In the genomic region with DNA sequence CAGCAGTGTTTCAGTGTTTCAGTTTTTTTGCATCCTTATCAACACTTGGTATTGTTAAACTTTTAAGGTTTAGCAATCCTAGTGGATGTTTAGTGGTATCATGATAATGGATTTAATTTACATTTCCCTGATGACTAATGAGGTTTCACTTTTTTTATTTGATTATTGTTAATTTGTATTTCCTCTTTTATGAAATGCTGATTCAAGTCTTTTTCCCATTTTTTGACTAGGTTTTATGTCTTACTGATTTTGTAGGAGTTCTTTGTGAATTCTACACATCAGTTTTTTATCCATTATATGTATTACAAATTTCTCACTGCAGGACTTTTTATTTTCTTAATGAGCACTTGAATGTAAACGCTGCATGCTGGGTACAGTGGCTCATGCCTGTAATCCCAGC, we compare ENCODE assay signal across 14 cellular contexts.
"Had no signal": no experiment of that assay in that cellular context is flagged by ENCODE, and none has a peak within 500 bp of the region (broad histone marks: within the 10 kb centered on the region; RNA-seq: fewer than 3 reads in every experiment).

No MANE protein-coding gene starts in this region.

- DNase-seq: activated CD4-positive, alpha-beta T cell treated with anti-CD3 and anti-CD28 coated beads for 4 hours; activated CD8-positive, alpha-beta memory T cell treated with anti-CD3 and anti-CD28 coated beads for 24 hours; effector CD4-positive, alpha-beta T cell; hippocampal formation; kidney glomerular epithelial cell; small intestine; SW 1271 had no signal

- H3K27ac Mint-ChIP-seq: activated T-helper 2 cell treated with anti-CD3 and anti-CD28 coated beads, Interferon-gamma antibody, Interleukin-2, Interleukin-4, amounts not matched to agents 10 μg/mL and 5 μg/mL and 100 μg/mL, durations not matched to agents 14 hours and 24 hours and 36 hours had no signal

- H3K9me3 Mint-ChIP-seq: activated naive CD4-positive, alpha-beta T cell treated with anti-CD3 and anti-CD28 coated beads, Interleukin-2, amount 50 U/mL, for 24 hours; activated T-helper 2 cell treated with anti-CD3 and anti-CD28 coated beads, Interferon-gamma antibody, Interleukin-2, Interleukin-4, amounts not matched to agents 10 μg/mL and 5 μg/mL and 100 μg/mL, durations not matched to agents 14 hours and 24 hours and 36 hours had no signal

- H3K4me1 ChIP-seq: parathyroid adenoma had no signal

- H3K4me3 Mint-ChIP-seq: activated naive CD4-positive, alpha-beta T cell treated with anti-CD3 and anti-CD28 coated beads, Interleukin-2, amount 50 U/mL, for 24 hours had no signal

- FAIRE-seq: small intestine had no signal

- H3K9me3 ChIP-seq: right atrium auricular region had no signal

- H3K4me3 ChIP-seq: coronary artery, right atrium auricular region had no signal

- H3K27ac ChIP-seq: coronary artery, epithelial cell of prostate, parathyroid adenoma, right atrium auricular region, VCaP had no signal

- H3K27me3 Mint-ChIP-seq: activated naive CD4-positive, alpha-beta T cell treated with anti-CD3 and anti-CD28 coated beads, Interleukin-2, amount 50 U/mL, for 24 hours had no signal
